ENCODE assay signal across 8 cellular contexts in genomic region chr6:6547111-6547879, GRCh38. TPM values are rescaled to one million over a fixed set of nuclear protein-coding genes. Genes with fewer than 3 reads are reported as not detected.
A peak's percentile ranks its signal among the peaks of the same experiment; 100 is the strongest.
DNase-seq lines count a peak whose midpoint lies in the region; ATAC-seq, FAIRE-seq and TF ChIP-seq lines count a peak whose summit lies in the region.

No MANE protein-coding gene starts in this region.

- TF ChIP-seq CTCF in D721Med (IDR thresholded peaks at IDR 0.05; ENCODE audit: insufficient read depth, missing control alignments) (peak; percentile 97), GM20000 (IDR thresholded peaks at IDR 0.05; ENCODE audit: extremely low read depth, missing control alignments) (peak; percentile 86), OCI-LY7 (conservative IDR thresholded peaks at IDR 0.05; ENCODE audit: low read length) (peak; percentile 97), fibroblast of lung (conservative IDR thresholded peaks at IDR 0.05 in 1 of 2, IDR thresholded peaks at IDR 0.05 in 1 of 2; ENCODE audit: low read depth in 1 of 2, low read length in 2 of 2) (peak; percentile 85 to 90)

- no peaks in the 10 kb centered on the region for H3K9me3 Mint-ChIP-seq in activated T-cell treated with anti-CD3 and anti-CD28 coated beads, Interleukin-2, amount 50 U/mL, for 4 hours
- peaks cover 0 to 8% (median 5%) of the 10 kb centered on the region in 7 donors for H3K9me3 Mint-ChIP-seq in naive B cell
- no peaks in the 10 kb centered on the region for H3K9me3 Mint-ChIP-seq in stimulated activated effector memory CD8-positive, alpha-beta T cell treated with anti-CD3 and anti-CD28 coated beads, Interleukin-12 subunit alpha, Interleukin-12 subunit beta, amount 100 ng/mL, for 72 hours

- H3K36me3 Mint-ChIP-seq in activated T-cell treated with anti-CD3 and anti-CD28 coated beads, Interleukin-2, amount 50 U/mL, for 4 hours (ENCODE audit: insufficient read depth): no peaks in the 10 kb centered on the region
- peaks cover 0 to 10% of the 10 kb centered on the region in 2 donors for H3K36me3 Mint-ChIP-seq in naive B cell
- no peaks in the 10 kb centered on the region for H3K36me3 Mint-ChIP-seq in stimulated activated effector memory CD8-positive, alpha-beta T cell treated with anti-CD3 and anti-CD28 coated beads, Interleukin-12 subunit alpha, Interleukin-12 subunit beta, amount 100 ng/mL, for 72 hours

- no peak overlapping the region for H3K27ac ChIP-seq in OCI-LY7 (ENCODE audit: low read depth, low read length, poor library complexity, severe bottlenecking)
- H3K27ac ChIP-seq in fibroblast of lung (ENCODE audit: insufficient read depth, low read length): no peak overlapping the region

- H3K4me2 ChIP-seq in OCI-LY7 (ENCODE audit: low read length): peak overlapping the region; percentile 64
- H3K4me2 ChIP-seq in fibroblast of lung (ENCODE audit: extremely low read depth, insufficient read depth, low read length): peak overlapping the region; percentile 92

- H3K4me3 ChIP-seq in OCI-LY7 (ENCODE audit: low read depth, low read length, poor library complexity, severe bottlenecking) (peak overlapping the region; percentile 37), fibroblast of lung (replicated peaks in 1 of 4; ENCODE audit: control extremely low read depth in 1 of 4, insufficient read depth in 1 of 4, low read depth in 3 of 4, low read length in 4 of 4) (peak overlapping the region in 3 of 4 experiments; percentile 32 to 53 (median 42))

- peak; percentile 92 to 93 for ATAC-seq in activated T-cell treated with anti-CD3 and anti-CD28 coated beads, Interleukin-2, amount 50 U/mL, for 4 hours
- ATAC-seq in naive B cell (ENCODE audit: low read depth in 2 of 2): peak; percentile 89 to 90
- ATAC-seq in stimulated activated effector memory CD8-positive, alpha-beta T cell treated with anti-CD3 and anti-CD28 coated beads, Interleukin-12 subunit alpha, Interleukin-12 subunit beta, amount 100 ng/mL, for 72 hours: peak; percentile 92

- no peaks in the 10 kb centered on the region for H3K9me2 ChIP-seq in OCI-LY7 (ENCODE audit: insufficient read depth, low read length)

- no TSS peak for BruUV-seq in OCI-LY7 (replicated peaks; lab: Mats Ljungman, UMichigan)

- no peaks in the 10 kb centered on the region; the same call in 1 of the 2 replicates for H3K9me3 ChIP-seq in OCI-LY7 (ENCODE audit: low read length)
- H3K9me3 ChIP-seq in fibroblast of lung (ENCODE audit: control insufficient read depth, insufficient read depth, low read depth, low read length): no peaks in the 10 kb centered on the region

- H3K27me3 Mint-ChIP-seq in activated T-cell treated with anti-CD3 and anti-CD28 coated beads, Interleukin-2, amount 50 U/mL, for 4 hours (ENCODE audit: low read depth): peaks cover 52% of the 10 kb centered on the region
- peaks cover 27 to 49% (median 35%) of the 10 kb centered on the region in 3 donors for H3K27me3 Mint-ChIP-seq in naive B cell

- H3K9ac ChIP-seq in fibroblast of lung (ENCODE audit: insufficient read depth, low read length): no peak overlapping the region

- H3K36me3 ChIP-seq in OCI-LY7 (ENCODE audit: insufficient read depth, low read length) (no peaks in the 10 kb centered on the region; the same call in 1 of the 2 replicates), fibroblast of lung (ENCODE audit: control insufficient read depth, insufficient read depth, low read length) (no peaks in the 10 kb centered on the region)

- CTCF ChIA-PET in OCI-LY7 (lab: Charles Lee; ENCODE audit: unreplicated experiment): interaction anchor here (1.3 kb wide), 2 partner anchors 466 to 493 kb away, joined by 3 to 4 read pairs; no protein-coding TSS in a partner anchor

- no peak for FAIRE-seq in D721Med (lab: Jason Lieb, UNC)

- no peaks in the 10 kb centered on the region for H3K27me3 ChIP-seq in fibroblast of lung (ENCODE audit: control insufficient read depth, insufficient read depth, low read length)

- peaks cover 20% of the 10 kb centered on the region for H3K4me1 ChIP-seq in OCI-LY7 (ENCODE audit: insufficient read depth, low read length, poor library complexity, severe bottlenecking)
- no peaks in the 10 kb centered on the region for H3K4me1 ChIP-seq in fibroblast of lung (ENCODE audit: control insufficient read depth, extremely low read depth, insufficient read depth, low read length)

- POLR2A ChIA-PET in OCI-LY7 (lab: Charles Lee): interaction anchor here (1.1 to 1.6 kb wide), 2 partner anchors 15 to 49 kb away, joined by 3 to 5 read pairs; no protein-coding TSS in a partner anchor

- DNase-seq in D721Med (ENCODE audit: insufficient read length, low spot score): peak; percentile 52
- peak; percentile 88 for DNase-seq in GM20000 (ENCODE audit: low spot score)
- peak; percentile 29 for DNase-seq in HS-5 (ENCODE audit: low read depth)
- DNase-seq in OCI-LY7 (ENCODE audit: low spot score): peak; percentile 87
- peak; percentile 84 for DNase-seq in activated T-cell treated with anti-CD3 and anti-CD28 coated beads, Interleukin-2, amount 50 U/mL, for 4 hours
- peak; percentile 67 to 84 for DNase-seq in fibroblast of lung (ENCODE audit: low read depth in 2 of 2)
- DNase-seq in naive B cell: peak; percentile 74
- DNase-seq in stimulated activated effector memory CD8-positive, alpha-beta T cell treated with anti-CD3 and anti-CD28 coated beads, Interleukin-12 subunit alpha, Interleukin-12 subunit beta, amount 100 ng/mL, for 72 hours (ENCODE audit: low spot score in 2 of 2): peak; percentile 75 to 86

- no peaks in the 10 kb centered on the region for H3K79me2 ChIP-seq in OCI-LY7 (ENCODE audit: insufficient read depth, low read depth, low read length)
- H3K79me2 ChIP-seq in fibroblast of lung (ENCODE audit: control insufficient read depth, insufficient read depth, low read length): no peaks in the 10 kb centered on the region

- peak overlapping the region in 4 of 6 donors; percentile 20 to 79 (median 74) for H3K27ac Mint-ChIP-seq in naive B cell
- no peak overlapping the region for H3K27ac Mint-ChIP-seq in stimulated activated effector memory CD8-positive, alpha-beta T cell treated with anti-CD3 and anti-CD28 coated beads, Interleukin-12 subunit alpha, Interleukin-12 subunit beta, amount 100 ng/mL, for 72 hours

- H2AFZ ChIP-seq in OCI-LY7 (ENCODE audit: low read length) (peak overlapping the region; percentile 72), fibroblast of lung (ENCODE audit: low read length) (peak overlapping the region; percentile 62)

- intact Hi-C loops in OCI-LY7 (cut with micrococcal nuclease; ENCODE audit: unreplicated experiment): loop anchor here (1.0 to 5.0 kb wide), 7 partner anchors 52 to 1076 kb away; no protein-coding TSS in a partner anchor

- H3K4me3 Mint-ChIP-seq in activated T-cell treated with anti-CD3 and anti-CD28 coated beads, Interleukin-2, amount 50 U/mL, for 4 hours: peak overlapping the region; percentile 58
- H3K4me3 Mint-ChIP-seq in naive B cell: peak overlapping the region; percentile 57 to 88 (median 86)
- peak overlapping the region; percentile 46 for H3K4me3 Mint-ChIP-seq in stimulated activated effector memory CD8-positive, alpha-beta T cell treated with anti-CD3 and anti-CD28 coated beads, Interleukin-12 subunit alpha, Interleukin-12 subunit beta, amount 100 ng/mL, for 72 hours

- H4K20me1 ChIP-seq in OCI-LY7 (ENCODE audit: insufficient read depth, low read length) (no peaks in the 10 kb centered on the region), fibroblast of lung (ENCODE audit: control insufficient read depth, extremely low read depth, insufficient read depth, low read length) (no peaks in the 10 kb centered on the region)

- peaks cover 4% of the 10 kb centered on the region for H3K4me1 Mint-ChIP-seq in activated T-cell treated with anti-CD3 and anti-CD28 coated beads, Interleukin-2, amount 50 U/mL, for 4 hours (ENCODE audit: low read depth)
- peaks cover 5 to 14% (median 6%) of the 10 kb centered on the region in 3 donors for H3K4me1 Mint-ChIP-seq in naive B cell
- H3K4me1 Mint-ChIP-seq in stimulated activated effector memory CD8-positive, alpha-beta T cell treated with anti-CD3 and anti-CD28 coated beads, Interleukin-12 subunit alpha, Interleukin-12 subunit beta, amount 100 ng/mL, for 72 hours: peaks cover 6% of the 10 kb centered on the region

RNA-seq across cellular contexts. Expression of gene LY86, which starts 41.2 kb away (rescaled TPM):
- 48.4 and 49.2 TPM in 2 replicates for total RNA-seq in OCI-LY7 (2014; rRNA removed; shearing (Covaris generic))
- 45.8 and 62.8 TPM in 2 replicates for total RNA-seq in OCI-LY7 (2022)
- total RNA-seq in activated T-cell treated with anti-CD3 and anti-CD28 coated beads, Interleukin-2, amount 50 U/mL, for 4 hours: under 1 TPM in 2 of 3 donors, not detected in 1; 0.16 to 0.25 TPM
- not detected in 2 replicates for total RNA-seq in fibroblast of lung
- polyA plus RNA-seq in fibroblast of lung: not detected in 2 replicates
- polyA plus RNA-seq in fibroblast of lung (2012): not detected in 2 replicates
- polyA minus RNA-seq in fibroblast of lung (ENCODE audit: low replicate concordance): not detected in 2 replicates
- 100 to 1,000 TPM; 310 to 556 (median 476) TPM for polyA plus RNA-seq in naive B cell (ENCODE audit: low read depth in 6 of 6)

Comparison
In these comparisons a context has a peak if more than half of its experiments do, and no peak if none do; other contexts are left out.
1. DNase-seq: peak in every context shown above with its lines; median percentile 88 in GM20000; 87 in OCI-LY7; 84 in activated T-cell treated with anti-CD3 and anti-CD28 coated beads, Interleukin-2, amount 50 U/mL, for 4 hours; 80 in stimulated activated effector memory CD8-positive, alpha-beta T cell treated with anti-CD3 and anti-CD28 coated beads, Interleukin-12 subunit alpha, Interleukin-12 subunit beta, amount 100 ng/mL, for 72 hours; 76 in fibroblast of lung; 74 in naive B cell; 52 in D721Med; 29 in HS-5.
2. RNA of gene LY86, which starts 41.2 kb away (total RNA-seq): 45.8 to 62.8 TPM in OCI-LY7; 0.16 to 0.25 TPM in activated T-cell treated with anti-CD3 and anti-CD28 coated beads, Interleukin-2, amount 50 U/mL, for 4 hours and not detected in fibroblast of lung; every median in the first group is over 10 times any median in the second.
3. Peak in every context shown above with its lines, with median percentiles within 50 percentile points of each other: CTCF ChIP-seq, ATAC-seq and H3K4me3 Mint-ChIP-seq.